1 cellular context compared by ENCODE assay signal in the genomic region with DNA sequence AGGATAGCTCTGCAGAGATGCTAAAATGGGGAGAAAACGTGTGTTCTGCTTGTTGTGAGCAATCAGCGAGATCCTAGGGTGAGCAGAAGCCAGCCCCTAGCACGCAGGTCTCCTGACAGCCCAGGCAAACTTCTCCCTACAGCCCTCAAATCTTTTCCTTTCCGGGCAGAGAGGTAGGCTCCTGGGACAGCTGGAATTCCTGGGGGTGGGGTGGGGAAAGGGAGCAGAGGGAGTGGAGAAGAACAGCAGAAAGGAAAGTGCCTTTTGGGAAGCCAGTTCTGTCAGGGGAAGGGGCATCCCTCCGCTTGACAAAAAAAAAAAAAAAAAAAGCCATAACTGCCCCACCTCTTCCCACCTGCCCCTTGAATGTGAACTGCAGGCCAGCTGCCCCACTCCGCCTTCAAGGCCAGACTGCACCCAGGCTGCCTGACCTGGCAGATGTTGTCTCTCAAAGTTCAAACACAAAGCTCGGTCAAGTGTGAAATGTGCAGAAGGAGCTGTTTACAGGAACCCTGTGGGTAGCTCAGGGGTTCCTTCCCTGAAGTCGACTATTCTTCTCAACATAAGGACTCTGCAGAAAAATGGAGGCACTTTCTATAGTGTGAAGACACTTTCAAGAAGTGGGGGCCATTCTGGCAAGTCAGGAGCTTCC.
TF ChIP-seq lines count a peak whose summit lies in the region.

No MANE protein-coding gene starts in this region.

TF ChIP-seq in HEK293, 187 proteins besides CTCF, POLR2A, EP300 and RAD21 (continued from another document):
- no peak for TF ChIP-seq ZNF214 (tag by site-specific recombination; IDR thresholded peaks at IDR 0.05; ENCODE audit: borderline replicate concordance)
- 0 out of 2 replicates have a peak, but pooled peaks have one; percentile 37 for TF ChIP-seq ZBTB20 (tag by site-specific recombination; IDR thresholded peaks at IDR 0.05)
- TF ChIP-seq, protein P1, sequence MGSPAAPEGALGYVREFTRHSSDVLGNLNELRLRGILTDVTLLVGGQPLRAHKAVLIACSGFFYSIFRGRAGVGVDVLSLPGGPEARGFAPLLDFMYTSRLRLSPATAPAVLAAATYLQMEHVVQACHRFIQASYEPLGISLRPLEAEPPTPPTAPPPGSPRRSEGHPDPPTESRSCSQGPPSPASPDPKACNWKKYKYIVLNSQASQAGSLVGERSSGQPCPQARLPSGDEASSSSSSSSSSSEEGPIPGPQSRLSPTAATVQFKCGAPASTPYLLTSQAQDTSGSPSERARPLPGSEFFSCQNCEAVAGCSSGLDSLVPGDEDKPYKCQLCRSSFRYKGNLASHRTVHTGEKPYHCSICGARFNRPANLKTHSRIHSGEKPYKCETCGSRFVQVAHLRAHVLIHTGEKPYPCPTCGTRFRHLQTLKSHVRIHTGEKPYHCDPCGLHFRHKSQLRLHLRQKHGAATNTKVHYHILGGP (tag by site-specific recombination; IDR thresholded peaks at IDR 0.05): no peak
- no peak for TF ChIP-seq ZNF239 (tag by site-specific recombination; IDR thresholded peaks at IDR 0.05)
- no peak for TF ChIP-seq KLF1 (tag by site-specific recombination; IDR thresholded peaks at IDR 0.05)
- TF ChIP-seq, protein P2, sequence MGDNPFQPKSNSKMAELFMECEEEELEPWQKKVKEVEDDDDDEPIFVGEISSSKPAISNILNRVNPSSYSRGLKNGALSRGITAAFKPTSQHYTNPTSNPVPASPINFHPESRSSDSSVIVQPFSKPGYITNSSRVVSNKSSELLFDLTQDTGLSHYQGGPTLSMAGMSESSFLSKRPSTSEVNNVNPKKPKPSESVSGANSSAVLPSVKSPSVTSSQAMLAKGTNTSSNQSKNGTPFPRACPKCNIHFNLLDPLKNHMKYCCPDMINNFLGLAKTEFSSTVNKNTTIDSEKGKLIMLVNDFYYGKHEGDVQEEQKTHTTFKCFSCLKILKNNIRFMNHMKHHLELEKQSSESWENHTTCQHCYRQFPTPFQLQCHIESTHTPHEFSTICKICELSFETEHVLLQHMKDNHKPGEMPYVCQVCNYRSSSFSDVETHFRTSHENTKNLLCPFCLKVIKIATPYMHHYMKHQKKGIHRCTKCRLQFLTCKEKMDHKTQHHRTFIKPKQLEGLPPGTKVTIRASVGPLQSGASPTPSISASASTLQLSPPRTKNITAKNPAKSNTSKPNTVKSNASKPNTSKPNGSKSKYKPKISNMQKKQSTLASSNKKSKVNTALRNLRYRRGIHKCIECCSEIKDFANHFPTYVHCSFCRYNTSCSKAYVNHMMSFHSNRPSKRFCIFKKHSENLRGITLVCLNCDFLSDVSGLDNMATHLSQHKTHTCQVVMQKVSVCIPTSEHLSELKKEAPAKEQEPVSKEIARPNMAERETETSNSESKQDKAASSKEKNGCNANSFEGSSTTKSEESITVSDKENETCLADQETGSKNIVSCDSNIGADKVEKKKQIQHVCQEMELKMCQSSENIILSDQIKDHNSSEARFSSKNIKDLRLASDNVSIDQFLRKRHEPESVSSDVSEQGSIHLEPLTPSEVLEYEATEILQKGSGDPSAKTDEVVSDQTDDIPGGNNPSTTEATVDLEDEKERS (tag by site-specific recombination; IDR thresholded peaks at IDR 0.05): no peak
